Comparison of ENCODE assay signal across 13 cellular contexts in the genomic region with DNA sequence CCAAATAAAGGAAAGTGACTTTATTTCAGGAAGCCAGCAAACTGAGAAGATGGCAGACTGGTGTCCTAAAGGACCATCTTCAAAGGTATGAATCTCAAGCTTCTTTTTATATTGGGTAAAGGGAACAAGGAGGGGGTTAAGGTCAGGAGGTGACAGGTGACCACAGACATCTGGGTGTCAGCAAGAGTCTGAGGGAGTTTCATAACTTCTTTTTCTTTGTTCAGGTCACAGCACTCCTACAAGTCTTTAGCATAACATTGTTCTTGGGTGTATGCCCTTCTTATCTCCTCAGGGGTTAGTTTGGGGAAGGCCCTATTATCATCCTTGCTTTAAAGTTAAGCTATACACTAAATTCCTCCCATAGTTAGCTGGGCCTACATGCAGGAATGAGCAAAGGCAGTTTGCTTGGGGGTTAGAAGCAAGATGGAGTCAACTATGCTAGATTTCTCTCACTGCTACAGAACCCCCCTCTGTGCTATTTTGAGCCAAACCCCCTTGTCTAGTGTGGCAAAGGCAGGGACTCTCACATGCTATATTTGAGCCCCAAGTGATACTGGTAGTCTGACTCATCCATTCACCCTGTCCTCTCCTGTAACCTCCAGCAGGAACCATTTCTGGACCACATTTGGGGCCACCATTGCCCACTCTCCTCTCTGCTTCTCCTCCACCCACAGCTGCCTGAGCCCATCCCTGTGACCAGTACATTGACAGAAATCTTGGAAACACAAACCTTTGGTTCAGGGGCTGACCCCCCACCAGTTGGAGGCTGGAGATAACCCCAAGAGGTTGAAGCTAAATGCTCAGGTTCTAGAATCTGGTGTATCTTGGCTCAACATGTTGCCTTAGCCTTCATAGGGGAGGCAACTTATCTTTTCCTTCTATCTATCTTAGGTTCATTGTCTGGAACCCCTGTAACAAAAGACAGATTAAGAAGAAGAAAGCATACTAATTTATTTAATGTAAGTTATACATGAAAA. TPM values are rescaled to one million over a fixed set of nuclear protein-coding genes. Genes with fewer than 3 reads are reported as not detected.
A peak's percentile ranks its signal among the peaks of the same experiment; 100 is the strongest.
DNase-seq lines count a peak whose midpoint lies in the region; ATAC-seq, FAIRE-seq and TF ChIP-seq lines count a peak whose summit lies in the region.
"Had no signal": no experiment of that assay in that cellular context is flagged by ENCODE, and none has a peak within 500 bp of the region (broad histone marks: within the 10 kb centered on the region; RNA-seq: fewer than 3 reads in every experiment).

No MANE protein-coding gene starts in this region.

- ATAC-seq in GM19397 (IDR thresholded peaks at IDR 0.05; ENCODE audit: unreplicated experiment) = peak; percentile 75
- peak; percentile 93 for ATAC-seq in HG02759 (IDR thresholded peaks at IDR 0.05; ENCODE audit: unreplicated experiment)
- peak; percentile 93 for ATAC-seq in HG03457 (IDR thresholded peaks at IDR 0.05; ENCODE audit: unreplicated experiment)
- ATAC-seq in activated CD4-positive, CD25-positive, alpha-beta regulatory T cell treated with anti-CD3 and anti-CD28 coated beads, Interleukin-2, amount 50 U/mL, for 24 hours = no peak

- FAIRE-seq in GM12892 (lab: Jason Lieb, UNC) = peak; percentile 9

- DNase-seq in GM12892 (ENCODE audit: insufficient read length) = peak; percentile 23
- DNase-seq in NCI-H526 treated with DMSO at 0.1 percent for 48 hours (lab: John Stamatoyannopoulos, UW) = no peak
- no peak for DNase-seq in stimulated activated CD4-positive, alpha-beta T cell treated with anti-CD3 and anti-CD28 coated beads, Interleukin-2, amount 100 ng/mL, for 24 hours
- no peak for DNase-seq in NCI-H187 treated with DMSO at 0.1 percent for 48 hours (lab: John Stamatoyannopoulos, UW)
- DNase-seq: activated gamma-delta T cell; central memory CD4-positive, alpha-beta T cell; EL; esophagus squamous epithelium; Right ventricle myocardium superior had no signal

- no peak for TF ChIP-seq POLR2A in GM12892 (IDR thresholded peaks at IDR 0.05; ENCODE audit: low read depth, low read length)

RNA-seq across cellular contexts. Expression of a gene that starts 55.5 kb away (rescaled TPM):
- polyA plus RNA-seq in GM12892 (2012; ENCODE audit: missing spikeins) = 0.25 TPM

Comparison
In these comparisons a context has a peak if more than half of its experiments do, and no peak if none do; other contexts are left out.
1. ATAC-seq: peak in GM19397 (single experiment), HG02759 (single experiment) and HG03457 (single experiment); none in activated CD4-positive, CD25-positive, alpha-beta regulatory T cell treated with anti-CD3 and anti-CD28 coated beads, Interleukin-2, amount 50 U/mL, for 24 hours (0 of 2).